In the genomic region with DNA sequence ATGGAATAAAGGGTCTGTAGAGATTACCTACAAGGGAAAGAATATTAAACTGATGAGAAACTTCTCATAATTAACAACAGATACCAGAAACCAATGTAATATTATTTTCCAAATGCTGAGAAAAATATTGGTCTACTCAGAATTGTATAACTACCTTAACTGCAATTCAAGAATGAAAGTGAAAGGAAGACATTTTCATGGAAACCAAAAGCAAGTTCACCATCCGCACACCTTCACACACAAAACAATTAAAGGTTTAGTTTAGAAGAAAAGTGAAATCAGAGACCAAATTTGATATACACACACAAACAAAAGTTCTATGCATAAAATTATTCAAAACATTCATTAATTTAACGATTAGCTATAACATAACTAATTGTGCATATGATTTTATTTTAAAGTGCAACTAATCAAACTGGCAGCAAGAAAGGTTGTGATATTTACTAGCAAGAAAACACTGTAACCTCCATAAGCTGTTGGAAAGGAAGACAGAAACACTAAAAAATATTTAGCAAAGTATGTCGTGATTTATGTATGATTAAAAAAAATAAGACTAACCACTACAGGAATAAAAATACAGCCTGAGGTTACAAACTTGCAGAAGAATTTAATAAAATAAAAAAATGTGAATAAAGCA, we compare ENCODE assay signal across 13 cellular contexts.
DNase-seq lines count a peak whose midpoint lies in the region; ATAC-seq and TF ChIP-seq lines count a peak whose summit lies in the region.
"Had no signal": no experiment of that assay in that cellular context is flagged by ENCODE, and none has a peak within 500 bp of the region (broad histone marks: within the 10 kb centered on the region; RNA-seq: fewer than 3 reads in every experiment).

No MANE protein-coding gene starts in this region.

- no peaks in the 10 kb centered on the region for H3K4me1 ChIP-seq in BLaER1
- no peaks in the 10 kb centered on the region for H3K4me1 ChIP-seq in gastrocnemius medialis

- no peak overlapping the region for H3K9ac ChIP-seq in BLaER1

- intact Hi-C loops in gastrocnemius medialis (cut with DNase I; ENCODE audit: low total_unique reads) = no loop called here
- intact Hi-C loops in sciatic nerve (cut with DNase I) = no loop called here
- intact Hi-C loops in left colon (cut with DNase I, micrococcal nuclease) = no loop called here

- DNase-seq in T-helper 2 cell treated with Interferon-gamma antibody and Interleukin-4, amounts not matched to agents 5 μg/mL and 100 μg/mL, for 36 hours (ENCODE audit: low spot score) = no peak
- no peak for DNase-seq in amygdala (lab: John Stamatoyannopoulos, UW)
- no peak for DNase-seq in gastrocnemius medialis
- no peak for DNase-seq in sciatic nerve (ENCODE audit: low spot score)
- DNase-seq in left colon = no peak
- DNase-seq: central memory CD4-positive, alpha-beta T cell; NCI-H1930; SIG-M5; substantia nigra had no signal

- no peak for TF ChIP-seq POLR2A in gastrocnemius medialis (IDR thresholded peaks at IDR 0.05)

- H3K27ac ChIP-seq in BLaER1 (no peak overlapping the region), gastrocnemius medialis (no peak overlapping the region)
- H3K27ac ChIP-seq: HL-60 had no signal

- peak; percentile 73 for ATAC-seq in GM18511 (IDR thresholded peaks at IDR 0.05; ENCODE audit: unreplicated experiment)
- peak; percentile 64 for ATAC-seq in HG02678 (IDR thresholded peaks at IDR 0.05; ENCODE audit: unreplicated experiment)
- no peak for ATAC-seq in gastrocnemius medialis
- no peak for ATAC-seq in sciatic nerve
- ATAC-seq in left colon = no peak

- H3K9me3 ChIP-seq in BLaER1 (no peaks in the 10 kb centered on the region), gastrocnemius medialis (no peaks in the 10 kb centered on the region)

- H3K27me3 Mint-ChIP-seq in T-helper 2 cell treated with Interferon-gamma antibody and Interleukin-4, amounts not matched to agents 5 μg/mL and 100 μg/mL, for 36 hours (ENCODE audit: low read depth) = no peaks in the 10 kb centered on the region

- no peaks in the 10 kb centered on the region for H4K20me1 ChIP-seq in BLaER1

- H3K4me3 ChIP-seq in BLaER1 (no peak overlapping the region), gastrocnemius medialis (peak overlapping the region in 2 of 4 donors; percentile 10 to 13)

- H3K27ac Mint-ChIP-seq in T-helper 2 cell treated with Interferon-gamma antibody and Interleukin-4, amounts not matched to agents 5 μg/mL and 100 μg/mL, for 36 hours = peak overlapping the region; percentile 68

- H3K27me3 ChIP-seq in BLaER1 (no peaks in the 10 kb centered on the region), gastrocnemius medialis (no peaks in the 10 kb centered on the region)

- peaks cover 8% of the 10 kb centered on the region for H3K4me1 Mint-ChIP-seq in T-helper 2 cell treated with Interferon-gamma antibody and Interleukin-4, amounts not matched to agents 5 μg/mL and 100 μg/mL, for 36 hours (ENCODE audit: low read depth)

- H3K36me3 ChIP-seq in BLaER1 = no peaks in the 10 kb centered on the region
- no peaks in the 10 kb centered on the region for H3K36me3 ChIP-seq in gastrocnemius medialis

- H3K4me2 ChIP-seq in BLaER1 = peak overlapping the region; percentile 32

- no peaks in the 10 kb centered on the region for H3K36me3 Mint-ChIP-seq in T-helper 2 cell treated with Interferon-gamma antibody and Interleukin-4, amounts not matched to agents 5 μg/mL and 100 μg/mL, for 36 hours (ENCODE audit: low read depth)

- peak overlapping the region; percentile 73 for H3K4me3 Mint-ChIP-seq in T-helper 2 cell treated with Interferon-gamma antibody and Interleukin-4, amounts not matched to agents 5 μg/mL and 100 μg/mL, for 36 hours

- in situ Hi-C loops in gastrocnemius medialis (cut with MboI; ENCODE audit: low sequenced_read_pairs in 4 of 4) = no loop called here

- H3K9me3 Mint-ChIP-seq in T-helper 2 cell treated with Interferon-gamma antibody and Interleukin-4, amounts not matched to agents 5 μg/mL and 100 μg/mL, for 36 hours = no peaks in the 10 kb centered on the region

- no peak for TF ChIP-seq CTCF in gastrocnemius medialis (IDR thresholded peaks at IDR 0.05 in 4 of 5, conservative IDR thresholded peaks at IDR 0.05 in 1 of 5)

Comparison
In these comparisons a context has a peak if more than half of its experiments do, and no peak if none do; other contexts are left out.
1. ATAC-seq: peak in GM18511 (single experiment) and HG02678 (single experiment); none in gastrocnemius medialis (0 of 2), sciatic nerve (single experiment) and left colon (single experiment).